ENCODE assay signal across 8 cellular contexts in genomic region chr12:125183187-125184067, GRCh38.
DNase-seq lines count a peak whose midpoint lies in the region; ATAC-seq lines count a peak whose summit lies in the region.

No MANE protein-coding gene starts in this region.

- ATAC-seq in HG02642 (IDR thresholded peaks at IDR 0.05; ENCODE audit: poor library complexity, unreplicated experiment): peak; percentile 64

- peak; percentile 53 to 73 for DNase-seq in NCI-H2081 (lab: John Stamatoyannopoulos, UW)
- DNase-seq in NCI-H2081 treated with DMSO at 0.1 percent for 48 hours (lab: John Stamatoyannopoulos, UW): no peak
- DNase-seq in NCI-H146 (lab: John Stamatoyannopoulos, UW): peak; percentile 62
- DNase-seq in UCSD-AML1 (lab: John Stamatoyannopoulos, UW; ENCODE audit: unreplicated experiment): peak; percentile 80
- DNase-seq in brain pericyte (ENCODE audit: low read depth, low spot score): peak; percentile 57
- DNase-seq in iris pigment epithelial cell (ENCODE audit: low read depth): peak; percentile 80
- DNase-seq in stimulated activated CD4-positive, alpha-beta T cell treated with anti-CD3 and anti-CD28 coated beads, Interleukin-15, amount 100 ng/mL, for 48 hours (ENCODE audit: low read depth in 2 of 2): peak; percentile 49 to 82
